ENCODE assay signal across 1 cellular context in genomic region chr20:45312241-45312640, GRCh38.
TF ChIP-seq lines count a peak whose summit lies in the region.

No MANE protein-coding gene starts in this region.

TF ChIP-seq in H1, 55 proteins besides CTCF, POLR2A, EP300 and RAD21:
- TF ChIP-seq NRF1 (IDR thresholded peaks at IDR 0.05; ENCODE audit: low read depth, low read length) = no peak
- TF ChIP-seq HDAC2 (IDR thresholded peaks at IDR 0.05; ENCODE audit: borderline replicate concordance in 1 of 2, low read depth in 2 of 2, low read length in 2 of 2) = no peak
- no peak for TF ChIP-seq SRF (IDR thresholded peaks at IDR 0.05; ENCODE audit: low read depth, low read length)
- no peak for TF ChIP-seq KDM4A (IDR thresholded peaks at IDR 0.05; ENCODE audit: low read depth, low read length, severe bottlenecking)
- TF ChIP-seq MAFK (IDR thresholded peaks at IDR 0.05; ENCODE audit: low read depth, low read length) = no peak
- TF ChIP-seq CEBPB (IDR thresholded peaks at IDR 0.05; ENCODE audit: low read depth, low read length) = no peak
- TF ChIP-seq CHD1 (IDR thresholded peaks at IDR 0.05; ENCODE audit: low read depth, low read length) = no peak
- TF ChIP-seq, protein P1, sequence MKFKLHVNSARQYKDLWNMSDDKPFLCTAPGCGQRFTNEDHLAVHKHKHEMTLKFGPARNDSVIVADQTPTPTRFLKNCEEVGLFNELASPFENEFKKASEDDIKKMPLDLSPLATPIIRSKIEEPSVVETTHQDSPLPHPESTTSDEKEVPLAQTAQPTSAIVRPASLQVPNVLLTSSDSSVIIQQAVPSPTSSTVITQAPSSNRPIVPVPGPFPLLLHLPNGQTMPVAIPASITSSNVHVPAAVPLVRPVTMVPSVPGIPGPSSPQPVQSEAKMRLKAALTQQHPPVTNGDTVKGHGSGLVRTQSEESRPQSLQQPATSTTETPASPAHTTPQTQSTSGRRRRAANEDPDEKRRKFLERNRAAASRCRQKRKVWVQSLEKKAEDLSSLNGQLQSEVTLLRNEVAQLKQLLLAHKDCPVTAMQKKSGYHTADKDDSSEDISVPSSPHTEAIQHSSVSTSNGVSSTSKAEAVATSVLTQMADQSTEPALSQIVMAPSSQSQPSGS (IDR thresholded peaks at IDR 0.05; ENCODE audit: low read length) = no peak
- TF ChIP-seq TBP (IDR thresholded peaks at IDR 0.05; ENCODE audit: low read depth, low read length) = no peak
- no peak for TF ChIP-seq CBX8 (IDR thresholded peaks at IDR 0.05; ENCODE audit: borderline replicate concordance, low read depth, low read length)
- TF ChIP-seq SP1 (IDR thresholded peaks at IDR 0.05; ENCODE audit: low read depth, low read length) = no peak
- no peak for TF ChIP-seq GABPA (IDR thresholded peaks at IDR 0.05; ENCODE audit: borderline replicate concordance, insufficient read depth, low read length)
- TF ChIP-seq TEAD4 (IDR thresholded peaks at IDR 0.05; ENCODE audit: low read depth, low read length) = no peak
- no peak for TF ChIP-seq BACH1 (IDR thresholded peaks at IDR 0.05; ENCODE audit: low read length)
- no peak for TF ChIP-seq SIX5 (IDR thresholded peaks at IDR 0.05; ENCODE audit: low read depth, low read length)
